In genomic region chr19:47058621-47059020, GRCh38 we compare ENCODE assay signal across 1 cellular context.
A peak's percentile ranks its signal among the peaks of the same experiment; 100 is the strongest.
TF ChIP-seq lines count a peak whose summit lies in the region.

No MANE protein-coding gene starts in this region.

TF ChIP-seq in HepG2, 621 proteins besides CTCF, POLR2A, EP300 and RAD21 (continued from another document):
- TF ChIP-seq DMTF1 (CRISPR knock-in tag; IDR thresholded peaks at IDR 0.05) (no peak), CREM (IDR thresholded peaks at IDR 0.05) (peak; percentile 26; the same call in 1 of the 2 replicates), CREM (CRISPR knock-in tag; IDR thresholded peaks at IDR 0.05) (no peak), MBD4 (IDR thresholded peaks at IDR 0.05; ENCODE audit: borderline replicate concordance, low read length) (no peak), TFAP4 (IDR thresholded peaks at IDR 0.05; ENCODE audit: borderline replicate concordance, low read depth) (peak; percentile 77; the same call in 1 of the 2 replicates), MTA1 (CRISPR knock-in tag; IDR thresholded peaks at IDR 0.05; ENCODE audit: borderline replicate concordance) (peak; percentile 66; the same call in 1 of the 2 replicates), GMEB2 (CRISPR knock-in tag; IDR thresholded peaks at IDR 0.05; ENCODE audit: low read depth) (no peak), ZNF335 (CRISPR knock-in tag; IDR thresholded peaks at IDR 0.05) (no peak), PPARG (CRISPR knock-in tag; conservative IDR thresholded peaks at IDR 0.05) (peak; percentile 76), REL (CRISPR knock-in tag; conservative IDR thresholded peaks at IDR 0.05) (0 out of 2 replicates have a peak, but pooled peaks have one; percentile 31), ATF2 (CRISPR knock-in tag; IDR thresholded peaks at IDR 0.05) (peak; percentile 45; the same call in 1 of the 2 replicates), KLF11 (CRISPR knock-in tag; IDR thresholded peaks at IDR 0.05) (no peak), U2AF1 (optimal IDR thresholded peaks at IDR 0.05; ENCODE audit: low read depth, low read length) (no peak), ZNF496 (CRISPR knock-in tag; IDR thresholded peaks at IDR 0.05; ENCODE audit: insufficient replicate concordance) (no peak)
